In the genomic region with DNA sequence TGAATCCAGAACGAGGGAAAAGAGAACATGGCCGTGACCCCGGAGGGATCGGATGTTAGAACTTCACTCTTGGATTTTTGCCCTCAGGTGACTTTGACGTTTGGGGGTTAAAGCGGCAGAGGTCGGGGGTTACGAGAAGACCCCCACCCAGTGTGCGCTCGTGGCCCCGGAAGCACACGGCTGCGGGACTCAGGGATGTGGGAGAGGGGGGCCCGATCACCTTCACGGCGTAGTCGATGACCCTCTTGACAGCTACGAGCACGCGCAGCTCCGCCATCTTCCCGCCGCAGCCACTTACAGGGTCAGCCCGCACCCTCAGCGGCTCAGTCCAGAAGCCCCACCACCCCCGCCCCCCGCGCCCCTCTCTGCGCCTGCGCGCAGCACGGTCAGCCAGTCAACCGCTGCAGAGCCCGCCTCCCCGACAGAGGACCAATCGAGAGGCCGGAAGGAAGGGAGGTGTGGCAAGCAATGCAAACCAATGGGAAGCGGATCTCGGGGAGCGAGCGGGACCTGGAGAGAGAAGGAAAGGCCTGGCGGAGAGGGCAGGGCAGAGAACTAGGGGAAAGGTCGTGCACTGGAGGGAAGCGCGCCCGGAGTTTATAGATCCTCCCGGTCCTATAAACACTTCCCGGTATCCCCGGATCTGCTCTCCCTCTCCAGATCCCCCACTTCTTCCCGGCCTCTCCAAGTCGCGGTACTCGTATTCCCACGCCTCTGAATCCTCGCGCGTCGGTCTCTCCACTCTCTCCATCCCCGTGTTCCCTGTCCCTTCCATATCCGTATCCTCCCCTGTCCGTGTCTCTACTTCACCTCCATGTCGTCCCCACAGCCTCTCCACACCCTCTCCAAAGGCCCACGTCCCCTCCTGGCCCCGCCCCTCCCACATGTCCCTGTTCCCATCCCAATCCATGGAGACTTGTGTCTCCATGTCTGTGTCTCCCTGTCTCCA, we compare ENCODE assay signal across 8 cellular contexts. TPM values are rescaled to one million over a fixed set of nuclear protein-coding genes. Genes with fewer than 3 reads are reported as not detected.
A peak's percentile ranks its signal among the peaks of the same experiment; 100 is the strongest.
DNase-seq lines count a peak whose midpoint lies in the region; ATAC-seq and TF ChIP-seq lines count a peak whose summit lies in the region.

A gene (minus strand): TSS at position 339 of the 949 bp plus-strand sequence. CDS start 62 bp downstream, at position 277.

- H3K27me3 Mint-ChIP-seq in activated naive CD4-positive, alpha-beta T cell treated with anti-CD3 and anti-CD28 coated beads, Interleukin-2, amount 10 ng/mL, durations not matched to agents 7 days and 5 days = peaks cover 3% of the 10 kb centered on the region

- peak within 1 kb of the TSS; percentile 91 for H3K27ac Mint-ChIP-seq in activated naive CD4-positive, alpha-beta T cell treated with anti-CD3 and anti-CD28 coated beads, Interleukin-2, amount 10 ng/mL, durations not matched to agents 7 days and 5 days

- H3K79me2 ChIP-seq in SK-N-SH (ENCODE audit: insufficient read depth) = peaks cover 6% of the 10 kb centered on the region

- TF ChIP-seq POLR2A in gastroesophageal sphincter (IDR thresholded peaks at IDR 0.05) = peak; percentile 62 to 63

- H3K9ac ChIP-seq in SK-N-SH = peak within 1 kb of the TSS; percentile 87
- peak within 1 kb of the TSS; percentile 86 to 98 (median 92) for H3K9ac ChIP-seq in subcutaneous abdominal adipose tissue (ENCODE audit: low read length in 5 of 5)

- DNase-seq in COLO829 (ENCODE audit: low spot score) (peak; percentile 91), KBM-7 (peak; percentile 97), SK-N-SH (peak; percentile 96)
- DNase-seq in activated naive CD4-positive, alpha-beta T cell treated with anti-CD3 and anti-CD28 coated beads, Interleukin-2, amount 10 ng/mL, durations not matched to agents 7 days and 5 days = peak; percentile 97

- TF ChIP-seq EP300 in SK-N-SH (IDR thresholded peaks at IDR 0.05; ENCODE audit: borderline replicate concordance in 1 of 2, low read depth in 1 of 2, low read length in 1 of 2) (no peak), gastroesophageal sphincter (IDR thresholded peaks at IDR 0.05) (no peak)

- 1% methylated on average over 51 of the region's 64 CpGs for WGBS in SK-N-SH (ENCODE audit: low lambda C conversion rate)
- WGBS in gastroesophageal sphincter (ENCODE audit: low coverage in 1 of 2), 2 donors = 0% methylated on average over 31 to 46 of the region's 64 CpGs

- peak; percentile 44 for ATAC-seq in GM21447 (IDR thresholded peaks at IDR 0.05; ENCODE audit: unreplicated experiment)
- ATAC-seq in gastroesophageal sphincter = peak; percentile 87

- peak within 1 kb of the TSS; percentile 97 for H3K4me3 Mint-ChIP-seq in activated naive CD4-positive, alpha-beta T cell treated with anti-CD3 and anti-CD28 coated beads, Interleukin-2, amount 10 ng/mL, durations not matched to agents 7 days and 5 days

- CTCF ChIA-PET in SK-N-SH (lab: Yijun Ruan, JAX) = interaction anchor here (1.3 kb wide), 1 partner anchor 26 kb away, joined by 5 read pairs; no protein-coding TSS in a partner anchor
- CTCF ChIA-PET in activated naive CD4-positive, alpha-beta T cell treated with anti-CD3 and anti-CD28 coated beads, Interleukin-2, amount 10 ng/mL, durations not matched to agents 7 days and 5 days (lab: Charles Lee) = interaction anchor here (1.0 to 1.6 kb wide), 3 partner anchors 24 to 52 kb away, joined by 3 to 5 read pairs (median 3); a partner anchor contains a TSS

- no peaks in the 10 kb centered on the region for H3F3A ChIP-seq in SK-N-SH (replicated peaks; ENCODE audit: insufficient read depth)

- peak within 1 kb of the TSS; percentile 95 for H2AFZ ChIP-seq in SK-N-SH (ENCODE audit: low read depth)

- H3K9me2 ChIP-seq in SK-N-SH = no peaks in the 10 kb centered on the region

- H3K9me3 Mint-ChIP-seq in activated naive CD4-positive, alpha-beta T cell treated with anti-CD3 and anti-CD28 coated beads, Interleukin-2, amount 10 ng/mL, durations not matched to agents 7 days and 5 days = no peaks in the 10 kb centered on the region

- H3K36me3 Mint-ChIP-seq in activated naive CD4-positive, alpha-beta T cell treated with anti-CD3 and anti-CD28 coated beads, Interleukin-2, amount 10 ng/mL, durations not matched to agents 7 days and 5 days = peaks cover 9% of the 10 kb centered on the region

- H3K4me1 Mint-ChIP-seq in activated naive CD4-positive, alpha-beta T cell treated with anti-CD3 and anti-CD28 coated beads, Interleukin-2, amount 10 ng/mL, durations not matched to agents 7 days and 5 days = peaks cover 70% of the 10 kb centered on the region

- H3K4me3 ChIP-seq in SK-N-SH (ENCODE audit: low read depth in 2 of 2, low read length in 1 of 2) (peak within 1 kb of the TSS; percentile 77 to 80), gastroesophageal sphincter (peak within 1 kb of the TSS; percentile 74 to 80), neutrophil (ENCODE audit: low read depth in 1 of 2, low read length in 1 of 2) (peak within 1 kb of the TSS; percentile 90 to 96), subcutaneous abdominal adipose tissue (ENCODE audit: low read depth in 1 of 5, low read length in 5 of 5) (peak within 1 kb of the TSS; percentile 87 to 96 (median 92))

- TF ChIP-seq CTCF in SK-N-SH (IDR thresholded peaks at IDR 0.05) = no peak
- no peak for TF ChIP-seq CTCF in gastroesophageal sphincter (IDR thresholded peaks at IDR 0.05)
- TF ChIP-seq CTCF in neutrophil (IDR thresholded peaks at IDR 0.05) = peak; percentile 15

- H3K4me2 ChIP-seq in SK-N-SH = peak within 1 kb of the TSS; percentile 100

- no peaks in the 10 kb centered on the region for H4K20me1 ChIP-seq in SK-N-SH (ENCODE audit: insufficient read depth)

- H3K4me1 ChIP-seq in SK-N-SH (ENCODE audit: control insufficient read depth in 1 of 2, insufficient read depth in 2 of 2, low read depth in 1 of 2, low read length in 1 of 2) (peaks cover 6 to 21% of the 10 kb centered on the region in 2 experiments; a peak in 3 of 4 replicates), gastroesophageal sphincter (peaks cover 0 to 50% (median 22%) of the 10 kb centered on the region in 3 donors), neutrophil (ENCODE audit: control insufficient read depth in 1 of 2, insufficient read depth in 1 of 2, low read depth in 1 of 2, low read length in 1 of 2) (peaks cover 50 to 59% of the 10 kb centered on the region in 2 experiments), subcutaneous abdominal adipose tissue (ENCODE audit: control insufficient read depth in 5 of 5, insufficient read depth in 5 of 5, low read length in 5 of 5) (peaks cover 4 to 58% (median 46%) of the 10 kb centered on the region in 5 donors)

- in situ Hi-C loops in KBM-7 (cut with MboI; ENCODE audit: low pct_unique_long_range_greater_than_20kb, low sequenced_read_pairs) = no loop called here

- H3K36me3 ChIP-seq in SK-N-SH (replicated peaks in 1 of 2; ENCODE audit: control insufficient read depth in 1 of 2, insufficient read depth in 2 of 2, low read length in 1 of 2) = no peaks in the 10 kb centered on the region
- no peaks in the 10 kb centered on the region for H3K36me3 ChIP-seq in gastroesophageal sphincter
- no peaks in the 10 kb centered on the region for H3K36me3 ChIP-seq in neutrophil
- no peaks in the 10 kb centered on the region for H3K36me3 ChIP-seq in subcutaneous abdominal adipose tissue (ENCODE audit: control insufficient read depth in 5 of 5, insufficient read depth in 5 of 5, low read length in 5 of 5)

- POLR2A ChIA-PET in SK-N-SH (lab: Yijun Ruan, JAX) = no interaction called here

- H3K27me3 ChIP-seq in SK-N-SH (ENCODE audit: insufficient read depth) = no peaks in the 10 kb centered on the region
- H3K27me3 ChIP-seq in gastroesophageal sphincter = no peaks in the 10 kb centered on the region
- no peaks in the 10 kb centered on the region for H3K27me3 ChIP-seq in neutrophil
- no peaks in the 10 kb centered on the region for H3K27me3 ChIP-seq in subcutaneous abdominal adipose tissue (ENCODE audit: control insufficient read depth in 5 of 5, insufficient read depth in 4 of 5, low read length in 5 of 5)

- TF ChIP-seq RAD21 in SK-N-SH (IDR thresholded peaks at IDR 0.05; ENCODE audit: low read length) = no peak

- H3K9me3 ChIP-seq in SK-N-SH (no peaks in the 10 kb centered on the region), gastroesophageal sphincter (no peaks in the 10 kb centered on the region), neutrophil (no peaks in the 10 kb centered on the region), subcutaneous abdominal adipose tissue (ENCODE audit: control insufficient read depth in 5 of 5, low read length in 5 of 5) (no peaks in the 10 kb centered on the region)

- H3K27ac ChIP-seq in SK-N-SH (ENCODE audit: low read depth in 2 of 2, low read length in 1 of 2) (peak within 1 kb of the TSS; percentile 79 to 84), gastroesophageal sphincter (peak within 1 kb of the TSS; percentile 92 to 98 (median 98)), neutrophil (peak within 1 kb of the TSS; percentile 86), subcutaneous abdominal adipose tissue (ENCODE audit: low read depth, low read length) (peak within 1 kb of the TSS; percentile 93)

TF ChIP-seq in SK-N-SH, 30 proteins besides CTCF, POLR2A, EP300 and RAD21 (continues in another document):
- TF ChIP-seq, protein P1, sequence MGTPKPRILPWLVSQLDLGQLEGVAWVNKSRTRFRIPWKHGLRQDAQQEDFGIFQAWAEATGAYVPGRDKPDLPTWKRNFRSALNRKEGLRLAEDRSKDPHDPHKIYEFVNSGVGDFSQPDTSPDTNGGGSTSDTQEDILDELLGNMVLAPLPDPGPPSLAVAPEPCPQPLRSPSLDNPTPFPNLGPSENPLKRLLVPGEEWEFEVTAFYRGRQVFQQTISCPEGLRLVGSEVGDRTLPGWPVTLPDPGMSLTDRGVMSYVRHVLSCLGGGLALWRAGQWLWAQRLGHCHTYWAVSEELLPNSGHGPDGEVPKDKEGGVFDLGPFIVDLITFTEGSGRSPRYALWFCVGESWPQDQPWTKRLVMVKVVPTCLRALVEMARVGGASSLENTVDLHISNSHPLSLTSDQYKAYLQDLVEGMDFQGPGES (IDR thresholded peaks at IDR 0.05; ENCODE audit: low read depth, low read length) = no peak
- TF ChIP-seq YY1 (IDR thresholded peaks at IDR 0.05; ENCODE audit: low read depth) (peak; percentile 65; the same call in 1 of the 2 replicates), GATA2 (CRISPR knock-in tag; IDR thresholded peaks at IDR 0.05) (no peak), CHD2 (IDR thresholded peaks at IDR 0.05; ENCODE audit: low read length, partially characterized antibody) (peak; percentile 69)
- TF ChIP-seq, protein P2, sequence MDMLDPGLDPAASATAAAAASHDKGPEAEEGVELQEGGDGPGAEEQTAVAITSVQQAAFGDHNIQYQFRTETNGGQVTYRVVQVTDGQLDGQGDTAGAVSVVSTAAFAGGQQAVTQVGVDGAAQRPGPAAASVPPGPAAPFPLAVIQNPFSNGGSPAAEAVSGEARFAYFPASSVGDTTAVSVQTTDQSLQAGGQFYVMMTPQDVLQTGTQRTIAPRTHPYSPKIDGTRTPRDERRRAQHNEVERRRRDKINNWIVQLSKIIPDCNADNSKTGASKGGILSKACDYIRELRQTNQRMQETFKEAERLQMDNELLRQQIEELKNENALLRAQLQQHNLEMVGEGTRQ (IDR thresholded peaks at IDR 0.05; ENCODE audit: borderline replicate concordance, low read depth, low read length) = no peak

RNA-seq across cellular contexts. Expression of the gene that starts here (rescaled TPM):
- polyA plus RNA-seq in SK-N-SH (2012; rRNA removed) = 130 and 169 TPM in 2 replicates
- polyA plus RNA-seq in SK-N-SH (2012; cell fraction: cytosol; rRNA removed) = 93.1 and 117 TPM in 2 replicates
- 54.1 and 80.5 TPM in 2 replicates for polyA plus RNA-seq in SK-N-SH (2012; cell fraction: nucleus; rRNA removed)
- 100 to 1,000 TPM in 2 of 4 donors, 10 to 100 TPM in 2; 96.2 to 136 (median 103) TPM for total RNA-seq in gastroesophageal sphincter

Comparison
In these comparisons a context has a peak if more than half of its experiments do, and no peak if none do; other contexts are left out.
1. Peak in every context shown above with its lines: DNase-seq, ATAC-seq, H3K4me3 ChIP-seq and H3K27ac ChIP-seq.